Comparison of ENCODE assay signal across 21 cellular contexts in genomic region chr12:46468159-46468558, GRCh38.
A peak's percentile ranks its signal among the peaks of the same experiment; 100 is the strongest.
DNase-seq lines count a peak whose midpoint lies in the region; ATAC-seq, FAIRE-seq and TF ChIP-seq lines count a peak whose summit lies in the region.
"Had no signal": no experiment of that assay in that cellular context is flagged by ENCODE, and none has a peak within 500 bp of the region (broad histone marks: within the 10 kb centered on the region; RNA-seq: fewer than 3 reads in every experiment).

No MANE protein-coding gene starts in this region.

- H2AFZ ChIP-seq in GM23248: no peak overlapping the region

- in situ Hi-C loops in GM23248 (cut with MboI): no loop called here

- WGBS in GM23248 (ENCODE audit: low coverage in 1 of 2, low lambda C conversion rate in 2 of 2, missing lambda C conversion rate in 2 of 2), 2 experiments: 88 to 90% methylated on average over 6 of the region's 6 CpGs

- FAIRE-seq in urothelium cell line (lab: Jason Lieb, UNC): no peak

- H3K79me2 ChIP-seq in GM23248 (ENCODE audit: insufficient read depth): no peaks in the 10 kb centered on the region

- intact Hi-C loops in colonic mucosa (cut with DNase I): no loop called here
- intact Hi-C loops in head of caudate nucleus (cut with DNase I): no loop called here

- DNase-seq in DMS53 (lab: John Stamatoyannopoulos, UW) (peak; percentile 49), DMS53 treated with DMSO at 0.1 percent for 48 hours (lab: John Stamatoyannopoulos, UW; ENCODE audit: unreplicated experiment) (no peak), colonic mucosa (peak; percentile 32), left lobe of liver (ENCODE audit: low spot score) (no peak), urothelium cell line (ENCODE audit: low spot score) (peak; percentile 48), OCI-M2 (lab: John Stamatoyannopoulos, UW; ENCODE audit: unreplicated experiment) (no peak), head of caudate nucleus (no peak), GM23248 (no peak)
- DNase-seq: activated effector memory CD4-positive, alpha-beta T cell treated with Interleukin-2 at 50 U/mL for 16 hours; hypothalamus; KG1; NCI-H1092 treated with DMSO at 0.1 percent for 48 hours; NCI-H82; ovary; T-helper 17 cell; tibial artery had no signal

- no peaks in the 10 kb centered on the region for H4K20me1 ChIP-seq in GM23248 (ENCODE audit: insufficient read depth)
- H4K20me1 ChIP-seq: BLaER1 treated with 17β-estradiol and CSF1 and Interleukin-3, amounts not matched to agents 10 nM and 100 nM had no signal

- peak; percentile 66 for ATAC-seq in left lobe of liver
- ATAC-seq: activated CD4-positive, CD25-positive, alpha-beta regulatory T cell treated with anti-CD3 and anti-CD28 coated beads, Interleukin-2, amount 50 U/mL, for 24 hours; T-helper 17 cell had no signal

- TF ChIP-seq CTCF in colonic mucosa (IDR thresholded peaks at IDR 0.05): no peak

- no peak overlapping the region for H3K4me3 ChIP-seq in colonic mucosa
- H3K4me3 ChIP-seq in GM23248: no peak overlapping the region
- H3K4me3 ChIP-seq: BLaER1 treated with 17β-estradiol and CSF1 and Interleukin-3, amounts not matched to agents 10 nM and 100 nM; ovary; smooth muscle cell; tibial artery had no signal

- H3F3A ChIP-seq in GM23248 (ENCODE audit: insufficient read depth): peaks cover 16% of the 10 kb centered on the region

- H3K27ac ChIP-seq in colonic mucosa: no peak overlapping the region
- H3K27ac ChIP-seq in GM23248: no peak overlapping the region
- H3K27ac ChIP-seq: 22Rv1; BLaER1 treated with 17β-estradiol and CSF1 and Interleukin-3, amounts not matched to agents 10 nM and 100 nM; HL-60; ovary had no signal

- no peaks in the 10 kb centered on the region for H3K9me2 ChIP-seq in GM23248 (ENCODE audit: insufficient read depth)

- no peaks in the 10 kb centered on the region for H3K4me1 ChIP-seq in colonic mucosa
- peaks cover 28% of the 10 kb centered on the region for H3K4me1 ChIP-seq in GM23248 (ENCODE audit: insufficient read depth)

- H3K36me3 ChIP-seq in colonic mucosa (no peaks in the 10 kb centered on the region), GM23248 (ENCODE audit: low read depth) (no peaks in the 10 kb centered on the region)
- H3K36me3 ChIP-seq: BLaER1 treated with 17β-estradiol and CSF1 and Interleukin-3, amounts not matched to agents 10 nM and 100 nM; ovary; tibial artery had no signal

- no peaks in the 10 kb centered on the region for H3K9me3 ChIP-seq in colonic mucosa
- H3K9me3 ChIP-seq in GM23248 (ENCODE audit: low read depth): peaks cover 4% of the 10 kb centered on the region
- H3K9me3 ChIP-seq: ovary, tibial artery had no signal

- H3K27me3 ChIP-seq in colonic mucosa: no peaks in the 10 kb centered on the region
- no peaks in the 10 kb centered on the region for H3K27me3 ChIP-seq in GM23248 (replicated peaks; ENCODE audit: insufficient read depth)
- H3K27me3 ChIP-seq: BLaER1 treated with 17β-estradiol and CSF1 and Interleukin-3, amounts not matched to agents 10 nM and 100 nM; ovary; tibial artery had no signal

- no peak overlapping the region for H3K4me2 ChIP-seq in GM23248 (ENCODE audit: unreplicated experiment)
- H3K4me2 ChIP-seq: BLaER1 treated with 17β-estradiol and CSF1 and Interleukin-3, amounts not matched to agents 10 nM and 100 nM; smooth muscle cell had no signal

- no peak overlapping the region for H3K9ac ChIP-seq in colonic mucosa (ENCODE audit: low read depth in 2 of 2, low read length in 2 of 2)
- no peak overlapping the region for H3K9ac ChIP-seq in GM23248
- H3K9ac ChIP-seq: BLaER1 treated with 17β-estradiol and CSF1 and Interleukin-3, amounts not matched to agents 10 nM and 100 nM had no signal

Comparison
In these comparisons a context has a peak if more than half of its experiments do, and no peak if none do; other contexts are left out.
1. DNase-seq: peak in DMS53 (single experiment), colonic mucosa (single experiment) and urothelium cell line (single experiment); none in DMS53 treated with DMSO at 0.1 percent for 48 hours (single experiment), left lobe of liver (single experiment), OCI-M2 (single experiment), head of caudate nucleus (0 of 42) and GM23248 (single experiment).